Comparison of ENCODE assay signal across 15 cellular contexts in genomic region chr1:59502009-59502691, GRCh38.
DNase-seq lines count a peak whose midpoint lies in the region; ATAC-seq, FAIRE-seq and TF ChIP-seq lines count a peak whose summit lies in the region.
"Had no signal": no experiment of that assay in that cellular context is flagged by ENCODE, and none has a peak within 500 bp of the region (broad histone marks: within the 10 kb centered on the region; RNA-seq: fewer than 3 reads in every experiment).

No MANE protein-coding gene starts in this region.

- no peak for ATAC-seq in HepG2
- ATAC-seq in SK-N-SH treated with all-trans-retinoic acid at 6 μM for 48 hours: peak; percentile 8; the same call in 1 of the 3 replicates
- peak; percentile 16 for ATAC-seq in foreskin keratinocyte
- ATAC-seq in HG02588 (IDR thresholded peaks at IDR 0.05; ENCODE audit: unreplicated experiment): no peak
- ATAC-seq: WTC11 had no signal

- TF ChIP-seq RAD21 in liver (IDR thresholded peaks at IDR 0.05): no peak
- TF ChIP-seq RAD21 in HepG2 (CRISPR knock-in tag; IDR thresholded peaks at IDR 0.05): no peak

- H3K36me3 ChIP-seq in liver (ENCODE audit: control insufficient read depth in 4 of 4, insufficient read depth in 3 of 4, low read depth in 1 of 4, low read length in 3 of 4) (no peaks in the 10 kb centered on the region), HepG2 (replicated peaks in 1 of 2; ENCODE audit: control insufficient read depth in 1 of 2, insufficient read depth in 2 of 2, low read length in 2 of 2) (no peaks in the 10 kb centered on the region), brain microvascular endothelial cell (replicated peaks) (no peaks in the 10 kb centered on the region)
- H3K36me3 ChIP-seq: neural progenitor cell, stomach had no signal

- H3K79me2 ChIP-seq in HepG2 (ENCODE audit: insufficient read depth, low read length): no peaks in the 10 kb centered on the region

- TF ChIP-seq CTCF in liver (IDR thresholded peaks at IDR 0.05; ENCODE audit: low read depth, low read length, missing input control) (no peak), HepG2 (CRISPR knock-in tag; IDR thresholded peaks at IDR 0.05) (no peak), foreskin keratinocyte (conservative IDR thresholded peaks at IDR 0.05) (no peak), brain microvascular endothelial cell (IDR thresholded peaks at IDR 0.05; ENCODE audit: low read depth, low read length, missing control alignments) (no peak)

- no peak overlapping the region for H3K4me3 ChIP-seq in liver (ENCODE audit: low read depth in 1 of 3, low read length in 3 of 3)
- H3K4me3 ChIP-seq in HepG2 (replicated peaks in 1 of 3; ENCODE audit: insufficient read depth in 1 of 3, low read depth in 2 of 3, low read length in 3 of 3): no peak overlapping the region
- H3K4me3 ChIP-seq in brain microvascular endothelial cell (ENCODE audit: low read depth, low read length): no peak overlapping the region
- H3K4me3 ChIP-seq: neural progenitor cell, stomach had no signal

- TF ChIP-seq EP300 in HepG2 (IDR thresholded peaks at IDR 0.05; ENCODE audit: low read depth in 2 of 2, low read length in 2 of 2) (no peak), HepG2 (CRISPR knock-in tag; IDR thresholded peaks at IDR 0.05; ENCODE audit: borderline replicate concordance) (no peak)

- no TSS peak for BruUV-seq in HepG2 (replicated peaks; lab: Mats Ljungman, UMichigan)

- no peak for FAIRE-seq in HepG2 (lab: Jason Lieb, UNC)
- FAIRE-seq: islet of Langerhans had no signal

- no peak overlapping the region for H3K4me2 ChIP-seq in HepG2 (ENCODE audit: low read depth, low read length)
- H3K4me2 ChIP-seq: neural progenitor cell had no signal

- H3K27ac ChIP-seq in liver (ENCODE audit: low read depth in 1 of 2, low read length in 2 of 2) (peak overlapping the region; percentile 41 to 52), HepG2 (ENCODE audit: extremely low read length, insufficient read depth, low read length) (no peak overlapping the region), foreskin keratinocyte (no peak overlapping the region), brain microvascular endothelial cell (no peak overlapping the region)
- H3K27ac ChIP-seq: neural progenitor cell, stomach had no signal

- H3K4me1 ChIP-seq in liver (ENCODE audit: control insufficient read depth in 4 of 4, insufficient read depth in 4 of 4, low read length in 3 of 4): peaks cover 5 to 39% (median 25%) of the 10 kb centered on the region in 4 donors
- peaks cover 42% of the 10 kb centered on the region for H3K4me1 ChIP-seq in HepG2 (ENCODE audit: insufficient read depth, low read length)
- H3K4me1 ChIP-seq in foreskin keratinocyte: peaks cover 56% of the 10 kb centered on the region

- no peaks in the 10 kb centered on the region for H3K9me3 ChIP-seq in liver (ENCODE audit: control insufficient read depth in 4 of 4, low read length in 3 of 4)
- no peaks in the 10 kb centered on the region for H3K9me3 ChIP-seq in HepG2 (ENCODE audit: low read length)
- H3K9me3 ChIP-seq: stomach had no signal

- POLR2A ChIA-PET in HepG2 (lab: Yijun Ruan, JAX): no interaction called here

- no peak for DNase-seq in HepG2 (ENCODE audit: low spot score)
- DNase-seq in foreskin keratinocyte: peak; percentile 56 to 78
- no peak for DNase-seq in brain microvascular endothelial cell
- DNase-seq in posterior cingulate gyrus: no peak
- no peak for DNase-seq in germinal center (ENCODE audit: low spot score)
- DNase-seq: GF-D8; NCI-H2029 treated with DMSO at 0.1 percent for 48 hours; stimulated activated CD4-positive, alpha-beta T cell treated with anti-CD3 and anti-CD28 coated beads, Interleukin-15, amount 100 ng/mL, for 24 hours; stomach had no signal

- H3K9ac ChIP-seq in liver (ENCODE audit: low read depth in 1 of 2, low read length in 2 of 2) (no peak overlapping the region), HepG2 (ENCODE audit: insufficient read depth, low read depth, low read length) (no peak overlapping the region)
- H3K9ac ChIP-seq: neural progenitor cell had no signal

- no peak overlapping the region for H2AFZ ChIP-seq in HepG2 (ENCODE audit: low read length)
- H2AFZ ChIP-seq: neural progenitor cell had no signal

- intact Hi-C loops in HepG2 (cut with micrococcal nuclease; ENCODE audit: unreplicated experiment): no loop called here
- intact Hi-C loops in posterior cingulate gyrus (cut with DNase I): no loop called here

- in situ Hi-C loops in HepG2 (cut with HindIII; ENCODE audit: extremely low pct_ligation_motif_present, low pct_unique_long_range_greater_than_20kb): no loop called here
- in situ Hi-C loops in brain microvascular endothelial cell (cut with HindIII; ENCODE audit: low pct_ligation_motif_present, low sequenced_read_pairs): no loop called here

- no peak for TF ChIP-seq POLR2A in HepG2 (IDR thresholded peaks at IDR 0.05; ENCODE audit: insufficient read depth in 1 of 2, low read depth in 2 of 2, low read length in 2 of 2)

- WGBS in liver: 77% methylated on average over 4 of the region's 4 CpGs
- 91% methylated on average over 4 of the region's 4 CpGs for WGBS in HepG2 (ENCODE audit: low lambda C conversion rate)

- H4K20me1 ChIP-seq in HepG2 (ENCODE audit: insufficient read depth, low read length): no peaks in the 10 kb centered on the region

- H3K27me3 ChIP-seq in liver (ENCODE audit: control insufficient read depth in 4 of 4, insufficient read depth in 4 of 4, low read length in 3 of 4): no peaks in the 10 kb centered on the region
- H3K27me3 ChIP-seq in HepG2 (ENCODE audit: control insufficient read depth in 1 of 2, insufficient read depth in 2 of 2, low read length in 2 of 2): no peaks in the 10 kb centered on the region
- no peaks in the 10 kb centered on the region for H3K27me3 ChIP-seq in foreskin keratinocyte
- H3K27me3 ChIP-seq in brain microvascular endothelial cell (replicated peaks): no peaks in the 10 kb centered on the region
- H3K27me3 ChIP-seq: neural progenitor cell, stomach had no signal

- CTCF ChIA-PET in HepG2 (lab: Yijun Ruan, JAX; ENCODE audit: low intra/inter-chr PET ratio, low total read pairs): no interaction called here

TF ChIP-seq in liver, 16 proteins besides CTCF, POLR2A, EP300 and RAD21:
- TF ChIP-seq YY1 (IDR thresholded peaks at IDR 0.05) (peak; percentile 25), EGR1 (IDR thresholded peaks at IDR 0.05; ENCODE audit: low read depth in 2 of 2) (no peak), TAF1 (conservative IDR thresholded peaks at IDR 0.05) (no peak), SP1 (IDR thresholded peaks at IDR 0.05) (no peak)
TF ChIP-seq in liver: peak in this region for 1.

TF ChIP-seq in HepG2, 621 proteins besides CTCF, POLR2A, EP300 and RAD21:
- TF ChIP-seq REL (CRISPR knock-in tag; conservative IDR thresholded peaks at IDR 0.05) (no peak), FOXK1 (CRISPR knock-in tag; IDR thresholded peaks at IDR 0.05; ENCODE audit: borderline replicate concordance, low read depth) (no peak), ZNF703 (CRISPR knock-in tag; IDR thresholded peaks at IDR 0.05; ENCODE audit: borderline replicate concordance) (no peak), ZSCAN29 (CRISPR knock-in tag; conservative IDR thresholded peaks at IDR 0.05) (no peak), TRIM24 (CRISPR knock-in tag; IDR thresholded peaks at IDR 0.05) (no peak), ZEB1 (IDR thresholded peaks at IDR 0.05; ENCODE audit: insufficient replicate concordance, low read depth) (no peak), ZNF34 (CRISPR knock-in tag; IDR thresholded peaks at IDR 0.05; ENCODE audit: borderline replicate concordance) (no peak), ZNF75D (CRISPR knock-in tag; IDR thresholded peaks at IDR 0.05; ENCODE audit: borderline replicate concordance) (no peak), PPARG (CRISPR knock-in tag; conservative IDR thresholded peaks at IDR 0.05) (no peak), ARNT2 (CRISPR knock-in tag; IDR thresholded peaks at IDR 0.05; ENCODE audit: low read depth) (no peak), PHF5A (CRISPR knock-in tag; IDR thresholded peaks at IDR 0.05; ENCODE audit: low read depth, unreplicated experiment) (no peak), SMAD1 (CRISPR knock-in tag; IDR thresholded peaks at IDR 0.05; ENCODE audit: borderline replicate concordance, low read depth) (no peak), NFE2 (CRISPR knock-in tag; IDR thresholded peaks at IDR 0.05) (no peak), ZBTB38 (CRISPR knock-in tag; IDR thresholded peaks at IDR 0.05) (no peak), JDP2 (CRISPR knock-in tag; IDR thresholded peaks at IDR 0.05; ENCODE audit: borderline replicate concordance) (no peak), ZSCAN21 (CRISPR knock-in tag; IDR thresholded peaks at IDR 0.05; ENCODE audit: borderline replicate concordance) (no peak)
TF ChIP-seq in HepG2: peak in this region for 0.

TF ChIP-seq in SK-N-SH treated with all-trans-retinoic acid at 6 μM for 48 hours, 23 proteins besides CTCF, POLR2A, EP300 and RAD21:
- no peak for TF ChIP-seq ZFP3 (CRISPR knock-in tag; IDR thresholded peaks at IDR 0.05)
- TF ChIP-seq ARNTL (CRISPR knock-in tag; IDR thresholded peaks at IDR 0.05; ENCODE audit: borderline replicate concordance, low read depth): no peak
- no peak for TF ChIP-seq RARB (CRISPR knock-in tag; IDR thresholded peaks at IDR 0.05)
- 0 out of 2 replicates have a peak, but pooled peaks have one; percentile 21 for TF ChIP-seq TSHZ2 (CRISPR knock-in tag; IDR thresholded peaks at IDR 0.05)

Comparison
In these comparisons a context has a peak if more than half of its experiments do, and no peak if none do; other contexts are left out.
1. H3K27ac ChIP-seq: peak in liver (2 of 2); none in HepG2 (single experiment), foreskin keratinocyte (single experiment) and brain microvascular endothelial cell (single experiment).
2. ATAC-seq: peak in SK-N-SH treated with all-trans-retinoic acid at 6 μM for 48 hours (single experiment) and foreskin keratinocyte (single experiment); none in HepG2 (single experiment) and HG02588 (single experiment).
3. DNase-seq: peak in foreskin keratinocyte (2 of 2); none in HepG2 (single experiment), brain microvascular endothelial cell (single experiment), posterior cingulate gyrus (0 of 10) and germinal center (single experiment).